In genomic region chr13:45341034-45341798, GRCh38 we compare ENCODE assay signal across 8 cellular contexts. TPM values are rescaled to one million over a fixed set of nuclear protein-coding genes. Genes with fewer than 3 reads are reported as not detected.
DNase-seq lines count a peak whose midpoint lies in the region; ATAC-seq and TF ChIP-seq lines count a peak whose summit lies in the region.

TPT1 (minus strand) TSS chr13:45341183; CDS start chr13:45341069, 114 bp downstream.

- H2AFZ ChIP-seq in PC-3 (ENCODE audit: low read length), result peak within 1 kb of the TSS; percentile 88

- peak; percentile 35; the same call in 1 of the 2 replicates for TF ChIP-seq EP300 in Ishikawa (IDR thresholded peaks at IDR 0.05; ENCODE audit: borderline replicate concordance)

- H3K4me1 ChIP-seq in PC-3 (ENCODE audit: insufficient read depth, low read length) (peaks cover 34% of the 10 kb centered on the region), mucosa of stomach (ENCODE audit: control insufficient read depth, insufficient read depth, low read length) (peaks cover 17% of the 10 kb centered on the region)

- H3K9me3 ChIP-seq in PC-3 (ENCODE audit: low read length) (no peaks in the 10 kb centered on the region), mucosa of stomach (ENCODE audit: control insufficient read depth, low read length) (no peaks in the 10 kb centered on the region)

- H3K27me3 ChIP-seq in PC-3 (ENCODE audit: low read length), result no peaks in the 10 kb centered on the region
- no peaks in the 10 kb centered on the region for H3K27me3 ChIP-seq in mucosa of stomach (ENCODE audit: control insufficient read depth, insufficient read depth, low read length)

- H3K4me2 ChIP-seq in PC-3 (ENCODE audit: low read length), result peak within 1 kb of the TSS; percentile 93

- H3K4me3 ChIP-seq in PC-3 (ENCODE audit: low read length) (peak within 1 kb of the TSS; percentile 96), epithelial cell of proximal tubule (ENCODE audit: low read depth, low read length) (peak within 1 kb of the TSS; percentile 99), mucosa of stomach (ENCODE audit: low read length) (peak within 1 kb of the TSS; percentile 100)

- TF ChIP-seq CTCF in PC-3 (conservative IDR thresholded peaks at IDR 0.05; ENCODE audit: low read depth, low read length) (no peak), epithelial cell of proximal tubule (conservative IDR thresholded peaks at IDR 0.05; ENCODE audit: low read depth, low read length) (no peak)

- peaks cover 64% of the 10 kb centered on the region for H3K79me2 ChIP-seq in PC-3 (ENCODE audit: low read length)

- peaks cover 23% of the 10 kb centered on the region for H3F3A ChIP-seq in PC-3 (ENCODE audit: low read length, unreplicated experiment)

- TF ChIP-seq RAD21 in Ishikawa (IDR thresholded peaks at IDR 0.05; ENCODE audit: low read depth), result no peak; the same call in 1 of the 2 replicates

- H3K9me2 ChIP-seq in PC-3 (replicated peaks; ENCODE audit: low read length), result no peaks in the 10 kb centered on the region

- H4K20me1 ChIP-seq in PC-3 (ENCODE audit: low read length), result peaks cover 45% of the 10 kb centered on the region

- DNase-seq in DMS114 treated with DMSO at 0.1 percent for 48 hours (lab: John Stamatoyannopoulos, UW; ENCODE audit: unreplicated experiment) (peak; percentile 86), PC-3 (peak; percentile 94), epithelial cell of proximal tubule (ENCODE audit: low read depth) (no peak)
- DNase-seq in activated T-cell treated with anti-CD3 and anti-CD28 coated beads, Interleukin-2, amount 50 U/mL, for 1 hour, result peak; percentile 100
- peak; percentile 98 to 100 for DNase-seq in stimulated activated CD8-positive, alpha-beta memory T cell treated with anti-CD3 and anti-CD28 coated beads, Interleukin-7, amount 100 ng/mL, for 1 hour (ENCODE audit: low read depth in 2 of 2)

- CTCF ChIA-PET in PC-3 (lab: Charles Lee), result interaction anchor here (0.6 to 2.1 kb wide), 2 partner anchors 11 to 293 kb away, joined by 3 to 9 read pairs; no protein-coding TSS in a partner anchor

- H3K9ac ChIP-seq in PC-3 (ENCODE audit: low read length) (peak within 1 kb of the TSS; percentile 100), mucosa of stomach (ENCODE audit: low read length) (peak within 1 kb of the TSS; percentile 99)

- H3K27ac ChIP-seq in PC-3 (ENCODE audit: low read length), result peak within 1 kb of the TSS; percentile 96

- intact Hi-C loops in PC-3 (cut with micrococcal nuclease), result no loop called here

- POLR2A ChIA-PET in PC-3 (lab: Charles Lee; ENCODE audit: unreplicated experiment), result interaction anchor here (0.5 to 1.6 kb wide), 9 partner anchors 10 to 841 kb away, joined by 3 to 9 read pairs (median 5); partner anchors contain the start of genes COG3 and LCP1

- H3K36me3 ChIP-seq in PC-3 (ENCODE audit: low read depth, low read length) (peaks cover 41% of the 10 kb centered on the region), mucosa of stomach (ENCODE audit: control insufficient read depth, insufficient read depth, low read length) (peaks cover 15% of the 10 kb centered on the region)

- BruUV-seq in PC-3 (replicated peaks; lab: Mats Ljungman, UMichigan), result no TSS peak

- ATAC-seq in GM21576 (IDR thresholded peaks at IDR 0.05; ENCODE audit: unreplicated experiment) (peak; percentile 83), PC-3 (peak; percentile 93)

TF ChIP-seq in Ishikawa, 13 proteins besides CTCF, POLR2A, EP300 and RAD21:
- TF ChIP-seq CEBPB (IDR thresholded peaks at IDR 0.05) (0 out of 2 replicates have a peak, but pooled peaks have one; percentile 14), NFIC (IDR thresholded peaks at IDR 0.05) (peak; percentile 49), CREB1 (IDR thresholded peaks at IDR 0.05; ENCODE audit: low read depth) (peak; percentile 99), TEAD4 (IDR thresholded peaks at IDR 0.05) (peak; percentile 29; the same call in 1 of the 2 replicates), TAF1 (IDR thresholded peaks at IDR 0.05; ENCODE audit: low read depth) (peak; percentile 81), EGR1 (IDR thresholded peaks at IDR 0.05) (peak; percentile 90), TCF12 (IDR thresholded peaks at IDR 0.05; ENCODE audit: low read depth) (peak; percentile 38; the same call in 1 of the 2 replicates), MAX (IDR thresholded peaks at IDR 0.05) (peak; percentile 77), YY1 (IDR thresholded peaks at IDR 0.05; ENCODE audit: low read depth) (no peak), ZBTB7A (IDR thresholded peaks at IDR 0.05; ENCODE audit: low read depth) (no peak), FOXM1 (IDR thresholded peaks at IDR 0.05; ENCODE audit: borderline replicate concordance, low read depth) (peak; percentile 37; the same call in 1 of the 2 replicates)
- TF ChIP-seq, protein P1, sequence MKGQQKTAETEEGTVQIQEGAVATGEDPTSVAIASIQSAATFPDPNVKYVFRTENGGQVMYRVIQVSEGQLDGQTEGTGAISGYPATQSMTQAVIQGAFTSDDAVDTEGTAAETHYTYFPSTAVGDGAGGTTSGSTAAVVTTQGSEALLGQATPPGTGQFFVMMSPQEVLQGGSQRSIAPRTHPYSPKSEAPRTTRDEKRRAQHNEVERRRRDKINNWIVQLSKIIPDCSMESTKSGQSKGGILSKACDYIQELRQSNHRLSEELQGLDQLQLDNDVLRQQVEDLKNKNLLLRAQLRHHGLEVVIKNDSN (IDR thresholded peaks at IDR 0.05), result peak; percentile 45
- TF ChIP-seq, protein P2, sequence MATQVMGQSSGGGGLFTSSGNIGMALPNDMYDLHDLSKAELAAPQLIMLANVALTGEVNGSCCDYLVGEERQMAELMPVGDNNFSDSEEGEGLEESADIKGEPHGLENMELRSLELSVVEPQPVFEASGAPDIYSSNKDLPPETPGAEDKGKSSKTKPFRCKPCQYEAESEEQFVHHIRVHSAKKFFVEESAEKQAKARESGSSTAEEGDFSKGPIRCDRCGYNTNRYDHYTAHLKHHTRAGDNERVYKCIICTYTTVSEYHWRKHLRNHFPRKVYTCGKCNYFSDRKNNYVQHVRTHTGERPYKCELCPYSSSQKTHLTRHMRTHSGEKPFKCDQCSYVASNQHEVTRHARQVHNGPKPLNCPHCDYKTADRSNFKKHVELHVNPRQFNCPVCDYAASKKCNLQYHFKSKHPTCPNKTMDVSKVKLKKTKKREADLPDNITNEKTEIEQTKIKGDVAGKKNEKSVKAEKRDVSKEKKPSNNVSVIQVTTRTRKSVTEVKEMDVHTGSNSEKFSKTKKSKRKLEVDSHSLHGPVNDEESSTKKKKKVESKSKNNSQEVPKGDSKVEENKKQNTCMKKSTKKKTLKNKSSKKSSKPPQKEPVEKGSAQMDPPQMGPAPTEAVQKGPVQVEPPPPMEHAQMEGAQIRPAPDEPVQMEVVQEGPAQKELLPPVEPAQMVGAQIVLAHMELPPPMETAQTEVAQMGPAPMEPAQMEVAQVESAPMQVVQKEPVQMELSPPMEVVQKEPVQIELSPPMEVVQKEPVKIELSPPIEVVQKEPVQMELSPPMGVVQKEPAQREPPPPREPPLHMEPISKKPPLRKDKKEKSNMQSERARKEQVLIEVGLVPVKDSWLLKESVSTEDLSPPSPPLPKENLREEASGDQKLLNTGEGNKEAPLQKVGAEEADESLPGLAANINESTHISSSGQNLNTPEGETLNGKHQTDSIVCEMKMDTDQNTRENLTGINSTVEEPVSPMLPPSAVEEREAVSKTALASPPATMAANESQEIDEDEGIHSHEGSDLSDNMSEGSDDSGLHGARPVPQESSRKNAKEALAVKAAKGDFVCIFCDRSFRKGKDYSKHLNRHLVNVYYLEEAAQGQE (IDR thresholded peaks at IDR 0.05; ENCODE audit: low read depth), result no peak; the same call in 1 of the 2 replicates

RNA-seq across cellular contexts. Expression of gene TPT1, which starts in this region (rescaled TPM):
- total RNA-seq in PC-3 (2014; rRNA removed) (948 and 982 TPM in 2 replicates), epithelial cell of proximal tubule (1,117 and 1,641 TPM in 2 replicates)
